ENCODE assay signal across 24 cellular contexts in the genomic region with DNA sequence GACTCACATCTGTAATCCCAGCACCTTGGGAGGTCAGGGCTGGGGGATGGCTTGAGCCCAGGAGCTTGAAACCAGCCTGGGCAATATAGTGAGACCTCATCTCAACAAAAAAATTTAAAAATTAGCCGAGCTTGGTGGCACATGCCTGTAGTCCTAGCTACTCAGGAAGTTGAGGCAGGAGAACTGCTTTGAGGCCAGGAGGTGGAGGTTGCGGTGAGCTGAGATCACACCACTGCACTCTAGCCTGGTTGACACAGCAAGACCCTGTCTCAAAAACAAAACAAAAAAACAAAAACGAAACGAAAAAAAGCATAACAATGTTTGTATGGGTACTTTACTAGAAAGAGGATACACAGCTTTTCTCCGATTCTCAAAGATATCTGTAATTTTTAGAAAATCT. TPM values are rescaled to one million over a fixed set of nuclear protein-coding genes. Genes with fewer than 3 reads are reported as not detected.
DNase-seq lines count a peak whose midpoint lies in the region; ATAC-seq and TF ChIP-seq lines count a peak whose summit lies in the region.
"Had no signal": no experiment of that assay in that cellular context is flagged by ENCODE, and none has a peak within 500 bp of the region (broad histone marks: within the 10 kb centered on the region; RNA-seq: fewer than 3 reads in every experiment).

No MANE protein-coding gene starts in this region.

- dilution Hi-C loops in mammary epithelial cell (cut with HindIII; ENCODE audit: low sequenced_read_pairs): no loop called here

- H3K4me1 ChIP-seq in mammary epithelial cell (ENCODE audit: insufficient read depth, low read length) (no peaks in the 10 kb centered on the region), mesendoderm (ENCODE audit: control insufficient read depth, low read depth, low read length) (no peaks in the 10 kb centered on the region)
- H3K4me1 ChIP-seq: A549, BE2C, Caco-2, Peyer's patch, SJCRH30 had no signal

- H3K4me2 ChIP-seq in mammary epithelial cell (ENCODE audit: insufficient read depth, low read depth, low read length): no peak overlapping the region
- H3K4me2 ChIP-seq in mesendoderm (ENCODE audit: low read length): no peak overlapping the region
- H3K4me2 ChIP-seq: A549 had no signal

- no peak overlapping the region for H2BK15ac ChIP-seq in mesendoderm (replicated peaks; ENCODE audit: low read depth)

- H3K27ac ChIP-seq in mammary epithelial cell (ENCODE audit: insufficient read depth, low read depth, low read length) (no peak overlapping the region), mesendoderm (ENCODE audit: low read depth, low read length) (no peak overlapping the region)
- H3K27ac ChIP-seq: A549, GM23248, Peyer's patch, SJCRH30 had no signal

- H3K23ac ChIP-seq in mesendoderm (ENCODE audit: low read length): no peak overlapping the region

- H3K18ac ChIP-seq in mesendoderm (ENCODE audit: low read length): no peak overlapping the region

- H4K8ac ChIP-seq in mesendoderm (ENCODE audit: low read depth, low read length): no peak overlapping the region

- H3K4me3 ChIP-seq in mammary epithelial cell (replicated peaks in 1 of 3; ENCODE audit: insufficient read depth in 1 of 3, low read depth in 2 of 3, low read length in 3 of 3): no peak overlapping the region
- H3K4me3 ChIP-seq in mesendoderm (ENCODE audit: low read length): no peak overlapping the region
- H3K4me3 ChIP-seq: A549, GM23248, Peyer's patch, SJCRH30 had no signal

- WGBS in mammary epithelial cell (ENCODE audit: low coverage, missing lambda C conversion rate): 100% methylated on average over 5 of the region's 5 CpGs
- no CpG with 5 or more reads among the region's 5 CpGs for WGBS in mesendoderm (ENCODE audit: extremely low coverage, insufficient coverage, low lambda C conversion rate)

- DNase-seq in MCF 10A (ENCODE audit: unreplicated experiment): no peak
- DNase-seq in mammary epithelial cell: no peak
- peak; percentile 36 for DNase-seq in activated CD8-positive, alpha-beta T cell treated with anti-CD3 and anti-CD28 coated beads, Interleukin-2, amount 10 ng/mL, durations not matched to agents 7 days and 5 days
- DNase-seq in mesendoderm: peak; percentile 30
- DNase-seq in HPDE6-E6E7 (ENCODE audit: extremely low spot score): no peak
- no peak for DNase-seq in T1000 (lab: John Stamatoyannopoulos, UW)
- no peak for DNase-seq in UCSD-AML1 (lab: John Stamatoyannopoulos, UW; ENCODE audit: unreplicated experiment)
- DNase-seq: BE2C; Caco-2; CD4-positive, CD25-positive, alpha-beta regulatory T cell; DMS 273 treated with DMSO at 0.1 percent for 48 hours; DMS79 treated with DMSO at 0.1 percent for 48 hours; GM23248; MV-4-11; NCI-H1105 treated with DMSO at 0.1 percent for 48 hours; NCI-H2029 treated with DMSO at 0.1 percent for 48 hours; NCI-H2171; NCI-H524 treated with DMSO at 0.1 percent for 48 hours; Peyer's patch; SJCRH30 had no signal

- no peaks in the 10 kb centered on the region for H3K27me3 ChIP-seq in mammary epithelial cell (ENCODE audit: insufficient read depth, low read length)
- H3K27me3 ChIP-seq in mesendoderm (ENCODE audit: insufficient read depth, low read length, poor library complexity): no peaks in the 10 kb centered on the region
- H3K27me3 ChIP-seq: BE2C, Peyer's patch, SJCRH30 had no signal

- H4K5ac ChIP-seq in mesendoderm (ENCODE audit: low read length): no peak overlapping the region

- no peaks in the 10 kb centered on the region for H3K4me1 Mint-ChIP-seq in MCF 10A (ENCODE audit: insufficient read depth, unreplicated experiment)
- H3K4me1 Mint-ChIP-seq in activated CD8-positive, alpha-beta T cell treated with anti-CD3 and anti-CD28 coated beads, Interleukin-2, amount 10 ng/mL, durations not matched to agents 7 days and 5 days (ENCODE audit: low read depth): peaks cover 12% of the 10 kb centered on the region
- H3K4me1 Mint-ChIP-seq: CD4-positive, CD25-positive, alpha-beta regulatory T cell had no signal

- H2AFZ ChIP-seq in mammary epithelial cell (ENCODE audit: low read depth, low read length): no peak overlapping the region
- H2AFZ ChIP-seq: GM23248 had no signal

- CTCF ChIA-PET in MCF 10A (lab: Yijun Ruan, JAX) (interaction anchor here (0.8 to 1.6 kb wide), 3 partner anchors 8 to 634 kb away, joined by 3 to 7 read pairs (median 6); no protein-coding TSS in a partner anchor), mammary epithelial cell (lab: Charles Lee; ENCODE audit: low non-redundant PET) (no interaction called here)
- CTCF ChIA-PET in activated CD8-positive, alpha-beta T cell treated with anti-CD3 and anti-CD28 coated beads, Interleukin-2, amount 10 ng/mL, durations not matched to agents 7 days and 5 days (lab: Charles Lee): interaction anchor here (1.4 to 2.7 kb wide), 4 partner anchors 9 to 634 kb away, joined by 4 to 17 read pairs (median 10); a partner anchor contains a TSS

- peaks cover 27% of the 10 kb centered on the region for H3K36me3 ChIP-seq in mammary epithelial cell (ENCODE audit: insufficient read depth, low read length)
- H3K36me3 ChIP-seq in mesendoderm (ENCODE audit: control insufficient read depth, insufficient read depth, low read length): no peaks in the 10 kb centered on the region

- H2BK5ac ChIP-seq in mesendoderm (ENCODE audit: low read length): no peak overlapping the region

- H3K36me3 Mint-ChIP-seq in MCF 10A (ENCODE audit: insufficient read depth, unreplicated experiment): peaks cover 43% of the 10 kb centered on the region
- H3K36me3 Mint-ChIP-seq in activated CD8-positive, alpha-beta T cell treated with anti-CD3 and anti-CD28 coated beads, Interleukin-2, amount 10 ng/mL, durations not matched to agents 7 days and 5 days (ENCODE audit: low read depth): peaks cover 18% of the 10 kb centered on the region

- TF ChIP-seq CTCF in MCF 10A (IDR thresholded peaks at IDR 0.05; ENCODE audit: unreplicated experiment) (no peak), mammary epithelial cell (conservative IDR thresholded peaks at IDR 0.05 in 1 of 2, IDR thresholded peaks at IDR 0.05 in 1 of 2; ENCODE audit: extremely low read depth in 1 of 2, insufficient read depth in 1 of 2, low read depth in 1 of 2, low read length in 2 of 2) (no peak)

- H3K79me1 ChIP-seq in mesendoderm (ENCODE audit: low read length): no peaks in the 10 kb centered on the region

- H2BK120ac ChIP-seq in mesendoderm (ENCODE audit: low read depth, low read length): no peak overlapping the region

- peak; percentile 58 for ATAC-seq in activated CD8-positive, alpha-beta T cell treated with anti-CD3 and anti-CD28 coated beads, Interleukin-2, amount 10 ng/mL, durations not matched to agents 7 days and 5 days
- ATAC-seq: A549, HCT116 had no signal

- no TSS peak for BruUV-seq in MCF 10A (replicated peaks; lab: Mats Ljungman, UMichigan)
- BruUV-seq in mammary epithelial cell (replicated peaks; lab: Mats Ljungman, UMichigan): no TSS peak

- H2AK5ac ChIP-seq in mesendoderm (ENCODE audit: low read length): no peak overlapping the region

- no peak overlapping the region for H3K56ac ChIP-seq in mesendoderm (ENCODE audit: low read length)

- no peaks in the 10 kb centered on the region for H3K9me3 Mint-ChIP-seq in MCF 10A (ENCODE audit: unreplicated experiment)
- no peaks in the 10 kb centered on the region for H3K9me3 Mint-ChIP-seq in activated CD8-positive, alpha-beta T cell treated with anti-CD3 and anti-CD28 coated beads, Interleukin-2, amount 10 ng/mL, durations not matched to agents 7 days and 5 days (ENCODE audit: insufficient read depth)
- H3K9me3 Mint-ChIP-seq: CD4-positive, CD25-positive, alpha-beta regulatory T cell; IgD-negative memory B cell had no signal

- peaks cover 7% of the 10 kb centered on the region for H3K79me2 ChIP-seq in mammary epithelial cell (ENCODE audit: insufficient read depth, low read length)
- H3K79me2 ChIP-seq in mesendoderm (ENCODE audit: control insufficient read depth, insufficient read depth, low read length): no peaks in the 10 kb centered on the region

- H3K9me3 ChIP-seq in mammary epithelial cell (replicated peaks; ENCODE audit: insufficient read depth, low read length): no peaks in the 10 kb centered on the region
- H3K9me3 ChIP-seq: A549, BE2C, Caco-2, Peyer's patch, SJCRH30 had no signal

- H4K20me1 ChIP-seq in mammary epithelial cell (ENCODE audit: insufficient read depth, low read length): no peaks in the 10 kb centered on the region

- H3K4me3 Mint-ChIP-seq in MCF 10A (ENCODE audit: unreplicated experiment): no peak overlapping the region
- no peak overlapping the region for H3K4me3 Mint-ChIP-seq in activated CD8-positive, alpha-beta T cell treated with anti-CD3 and anti-CD28 coated beads, Interleukin-2, amount 10 ng/mL, durations not matched to agents 7 days and 5 days
- H3K4me3 Mint-ChIP-seq: CD4-positive, CD25-positive, alpha-beta regulatory T cell; IgD-negative memory B cell had no signal

- POLR2A ChIA-PET in MCF 10A (lab: Yijun Ruan, JAX): no interaction called here
- POLR2A ChIA-PET in activated CD8-positive, alpha-beta T cell treated with anti-CD3 and anti-CD28 coated beads, Interleukin-2, amount 10 ng/mL, durations not matched to agents 7 days and 5 days (lab: Charles Lee): interaction anchor here (0.6 to 0.8 kb wide), 2 partner anchors 31 to 160 kb away, joined by 3 to 4 read pairs; no protein-coding TSS in a partner anchor

- no peak overlapping the region for H3K4ac ChIP-seq in mesendoderm (ENCODE audit: low read depth, low read length)

- in situ Hi-C loops in mammary epithelial cell (cut with MboI; ENCODE audit: low sequenced_read_pairs in 2 of 2): loop anchor here (10.0 kb wide), 1 partner anchor 634 kb away; no protein-coding TSS in a partner anchor

- intact Hi-C loops in MCF 10A (cut with micrococcal nuclease) (no loop called here), mammary epithelial cell (cut with micrococcal nuclease) (no loop called here)

- no peaks in the 10 kb centered on the region for H3K27me3 Mint-ChIP-seq in MCF 10A (ENCODE audit: insufficient read depth, unreplicated experiment)
- H3K27me3 Mint-ChIP-seq in activated CD8-positive, alpha-beta T cell treated with anti-CD3 and anti-CD28 coated beads, Interleukin-2, amount 10 ng/mL, durations not matched to agents 7 days and 5 days (ENCODE audit: low read depth): no peaks in the 10 kb centered on the region
- H3K27me3 Mint-ChIP-seq: CD4-positive, CD25-positive, alpha-beta regulatory T cell; IgD-negative memory B cell had no signal

- peak overlapping the region; percentile 46 for H3K27ac Mint-ChIP-seq in MCF 10A (ENCODE audit: low read depth, unreplicated experiment)
- H3K27ac Mint-ChIP-seq in activated CD8-positive, alpha-beta T cell treated with anti-CD3 and anti-CD28 coated beads, Interleukin-2, amount 10 ng/mL, durations not matched to agents 7 days and 5 days: peak overlapping the region; percentile 30
- H3K27ac Mint-ChIP-seq: CD4-positive, CD25-positive, alpha-beta regulatory T cell had no signal

- H3K9ac ChIP-seq in mammary epithelial cell (ENCODE audit: insufficient read depth, low read length) (no peak overlapping the region), mesendoderm (ENCODE audit: low read length) (no peak overlapping the region)
- H3K9ac ChIP-seq: GM23248 had no signal

RNA-seq across cellular contexts. Expression of a gene that starts 31.8 kb away (rescaled TPM):
- total RNA-seq in MCF 10A (2022) (not detected in 2 replicates), mammary epithelial cell (not detected)
- not detected for polyA plus RNA-seq in mammary epithelial cell
- polyA minus RNA-seq in mammary epithelial cell: not detected
- total RNA-seq in activated CD8-positive, alpha-beta T cell treated with anti-CD3 and anti-CD28 coated beads, Interleukin-2, amount 10 ng/mL, durations not matched to agents 7 days and 5 days: not detected
- polyA plus RNA-seq in mesendoderm (2013, experiment 1 of 2): 0.07 TPM
- 0.03 TPM for polyA plus RNA-seq in mesendoderm (2013, experiment 2 of 2)
- total RNA-seq: Caco-2; CD4-positive, CD25-positive, alpha-beta regulatory T cell; OCI-LY7; Peyer's patch had no signal
- polyA plus RNA-seq: A549 had no signal

RNA-seq across cellular contexts. Expression of a gene that starts 35.5 kb away (rescaled TPM):
- total RNA-seq in MCF 10A (2022) (56.5 and 64.1 TPM in 2 replicates), mammary epithelial cell (100 to 1,000 TPM in 1 of 2 donors, 10 to 100 TPM in 1; 80.5 to 107 TPM)
- 37.6 TPM for polyA plus RNA-seq in mammary epithelial cell
- 26.9 TPM for polyA minus RNA-seq in mammary epithelial cell
- 10 to 100 TPM; 18.0 to 18.4 TPM for total RNA-seq in activated CD8-positive, alpha-beta T cell treated with anti-CD3 and anti-CD28 coated beads, Interleukin-2, amount 10 ng/mL, durations not matched to agents 7 days and 5 days
- 63.7 TPM for polyA plus RNA-seq in mesendoderm (2013, experiment 1 of 2)
- polyA plus RNA-seq in mesendoderm (2013, experiment 2 of 2): 66.9 TPM

Comparison
In these comparisons a context has a peak if more than half of its experiments do, and no peak if none do; other contexts are left out.
1. DNase-seq: peak in activated CD8-positive, alpha-beta T cell treated with anti-CD3 and anti-CD28 coated beads, Interleukin-2, amount 10 ng/mL, durations not matched to agents 7 days and 5 days (single experiment) and mesendoderm (single experiment); none in MCF 10A (single experiment), mammary epithelial cell (single experiment), HPDE6-E6E7 (single experiment), T1000 (single experiment) and UCSD-AML1 (single experiment).